ENCODE assay signal across 25 cellular contexts in the genomic region with DNA sequence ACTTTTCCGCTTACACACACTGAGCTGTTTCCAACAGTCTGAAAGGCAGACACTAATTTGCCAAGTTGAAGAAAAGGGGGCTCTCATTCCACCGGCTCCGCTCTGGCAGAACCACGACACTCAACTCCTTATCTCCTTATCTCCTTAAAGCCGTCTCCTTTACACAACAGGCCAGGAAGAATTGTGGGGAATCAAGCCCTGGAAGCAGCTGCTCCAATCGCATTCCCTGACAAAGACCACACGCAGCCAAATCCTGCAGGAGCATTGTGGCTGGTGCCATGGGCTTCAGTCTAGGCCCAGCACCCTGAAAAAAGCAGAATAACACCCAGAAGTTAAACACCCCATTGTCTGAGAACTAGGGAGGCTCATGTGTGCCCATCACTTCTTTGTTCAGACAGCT. TPM values are rescaled to one million over a fixed set of nuclear protein-coding genes. Genes with fewer than 3 reads are reported as not detected.
"Had no signal": no experiment of that assay in that cellular context is flagged by ENCODE, and none has a peak within 500 bp of the region (broad histone marks: within the 10 kb centered on the region; RNA-seq: fewer than 3 reads in every experiment).

No MANE protein-coding gene starts in this region.

- H3K9me3 Mint-ChIP-seq: activated CD4-positive, alpha-beta T cell treated with anti-CD3 and anti-CD28 coated beads, Interleukin-2, amount 10 ng/mL, durations not matched to agents 7 days and 5 days; activated CD8-positive, alpha-beta T cell treated with anti-CD3 and anti-CD28 coated beads for 36 hours; activated naive CD4-positive, alpha-beta T cell treated with anti-CD3 and anti-CD28 coated beads, Interleukin-2, amount 10 ng/mL, durations not matched to agents 7 days and 5 days; natural killer cell; stimulated activated effector memory CD8-positive, alpha-beta T cell treated with anti-CD3 and anti-CD28 coated beads, Interleukin-12 subunit alpha, Interleukin-12 subunit beta, amount 100 ng/mL, for 72 hours; stimulated activated naive CD8-positive, alpha-beta T cell treated with anti-CD3 and anti-CD28 coated beads, Interleukin-15, amount 100 ng/mL, for 72 hours had no signal

- H3K4me3 Mint-ChIP-seq: activated CD4-positive, alpha-beta T cell treated with anti-CD3 and anti-CD28 coated beads, Interleukin-2, amount 10 ng/mL, durations not matched to agents 7 days and 5 days; activated CD8-positive, alpha-beta memory T cell treated with anti-CD3 and anti-CD28 coated beads, Interleukin-2, amount 10 ng/mL, durations not matched to agents 7 days and 5 days; activated CD8-positive, alpha-beta T cell treated with anti-CD3 and anti-CD28 coated beads for 36 hours; activated naive CD4-positive, alpha-beta T cell treated with anti-CD3 and anti-CD28 coated beads, Interleukin-2, amount 10 ng/mL, durations not matched to agents 7 days and 5 days; natural killer cell; stimulated activated effector memory CD8-positive, alpha-beta T cell treated with anti-CD3 and anti-CD28 coated beads, Interleukin-12 subunit alpha, Interleukin-12 subunit beta, amount 100 ng/mL, for 72 hours; stimulated activated naive CD8-positive, alpha-beta T cell treated with anti-CD3 and anti-CD28 coated beads, Interleukin-15, amount 100 ng/mL, for 72 hours had no signal

- DNase-seq: activated CD4-positive, alpha-beta T cell treated with anti-CD3 and anti-CD28 coated beads, Interleukin-2, amount 10 ng/mL, durations not matched to agents 7 days and 5 days; activated CD8-positive, alpha-beta memory T cell treated with anti-CD3 and anti-CD28 coated beads, Interleukin-2, amount 10 ng/mL, durations not matched to agents 7 days and 5 days; activated CD8-positive, alpha-beta T cell treated with anti-CD3 and anti-CD28 coated beads for 36 hours; activated effector memory CD4-positive, alpha-beta T cell treated with anti-CD3 and anti-CD28 coated beads, Interleukin-2, amount 50 U/mL, for 16 hours; activated naive CD4-positive, alpha-beta T cell treated with anti-CD3 and anti-CD28 coated beads, Interleukin-2, amount 10 ng/mL, durations not matched to agents 7 days and 5 days; activated T-cell treated with anti-CD3 and anti-CD28 coated beads for 4 hours; amygdala; body of pancreas; central memory CD4-positive, alpha-beta T cell; dermis blood vessel endothelial cell; effector memory CD4-positive, alpha-beta T cell; foreskin melanocyte; left ventricle myocardium superior; mammary epithelial cell; midbrain; natural killer cell; pancreas; small intestine; stimulated activated CD4-positive, alpha-beta T cell treated with anti-CD3 and anti-CD28 coated beads, Interleukin-2, amount 100 ng/mL, for 24 hours; stimulated activated naive CD8-positive, alpha-beta T cell treated with anti-CD3 and anti-CD28 coated beads, Interleukin-15, amount 100 ng/mL, for 72 hours; tibial artery had no signal

- H3K27me3 ChIP-seq: body of pancreas, pancreas, tibial artery had no signal

- H3K36me3 ChIP-seq: pancreas, tibial artery had no signal

- FAIRE-seq: pancreas, small intestine had no signal

- H3K9me3 ChIP-seq: body of pancreas, pancreas, tibial artery had no signal

- H3K27me3 Mint-ChIP-seq: activated CD4-positive, alpha-beta T cell treated with anti-CD3 and anti-CD28 coated beads, Interleukin-2, amount 10 ng/mL, durations not matched to agents 7 days and 5 days; activated CD8-positive, alpha-beta memory T cell treated with anti-CD3 and anti-CD28 coated beads, Interleukin-2, amount 10 ng/mL, durations not matched to agents 7 days and 5 days; activated CD8-positive, alpha-beta T cell treated with anti-CD3 and anti-CD28 coated beads for 36 hours; activated naive CD4-positive, alpha-beta T cell treated with anti-CD3 and anti-CD28 coated beads, Interleukin-2, amount 10 ng/mL, durations not matched to agents 7 days and 5 days; stimulated activated naive CD8-positive, alpha-beta T cell treated with anti-CD3 and anti-CD28 coated beads, Interleukin-15, amount 100 ng/mL, for 72 hours had no signal

- H3K4me3 ChIP-seq: body of pancreas, pancreas, tibial artery had no signal

- H3K27ac Mint-ChIP-seq: activated CD4-positive, alpha-beta T cell treated with anti-CD3 and anti-CD28 coated beads, Interleukin-2, amount 10 ng/mL, durations not matched to agents 7 days and 5 days; activated CD8-positive, alpha-beta memory T cell treated with anti-CD3 and anti-CD28 coated beads, Interleukin-2, amount 10 ng/mL, durations not matched to agents 7 days and 5 days; activated CD8-positive, alpha-beta T cell treated with anti-CD3 and anti-CD28 coated beads for 36 hours; activated naive CD4-positive, alpha-beta T cell treated with anti-CD3 and anti-CD28 coated beads, Interleukin-2, amount 10 ng/mL, durations not matched to agents 7 days and 5 days; natural killer cell; stimulated activated effector memory CD8-positive, alpha-beta T cell treated with anti-CD3 and anti-CD28 coated beads, Interleukin-12 subunit alpha, Interleukin-12 subunit beta, amount 100 ng/mL, for 72 hours had no signal

- H3K36me3 Mint-ChIP-seq: activated CD8-positive, alpha-beta memory T cell treated with anti-CD3 and anti-CD28 coated beads, Interleukin-2, amount 10 ng/mL, durations not matched to agents 7 days and 5 days; activated naive CD4-positive, alpha-beta T cell treated with anti-CD3 and anti-CD28 coated beads, Interleukin-2, amount 10 ng/mL, durations not matched to agents 7 days and 5 days; natural killer cell; stimulated activated effector memory CD8-positive, alpha-beta T cell treated with anti-CD3 and anti-CD28 coated beads, Interleukin-12 subunit alpha, Interleukin-12 subunit beta, amount 100 ng/mL, for 72 hours had no signal

- H3K4me1 ChIP-seq: tibial artery had no signal

- H3K27ac ChIP-seq: pancreas, tibial artery had no signal

- H3K4me1 Mint-ChIP-seq: activated CD4-positive, alpha-beta T cell treated with anti-CD3 and anti-CD28 coated beads, Interleukin-2, amount 10 ng/mL, durations not matched to agents 7 days and 5 days; activated CD8-positive, alpha-beta memory T cell treated with anti-CD3 and anti-CD28 coated beads, Interleukin-2, amount 10 ng/mL, durations not matched to agents 7 days and 5 days; activated naive CD4-positive, alpha-beta T cell treated with anti-CD3 and anti-CD28 coated beads, Interleukin-2, amount 10 ng/mL, durations not matched to agents 7 days and 5 days; natural killer cell; stimulated activated effector memory CD8-positive, alpha-beta T cell treated with anti-CD3 and anti-CD28 coated beads, Interleukin-12 subunit alpha, Interleukin-12 subunit beta, amount 100 ng/mL, for 72 hours; stimulated activated naive CD8-positive, alpha-beta T cell treated with anti-CD3 and anti-CD28 coated beads, Interleukin-15, amount 100 ng/mL, for 72 hours had no signal

RNA-seq across cellular contexts. Expression of a gene that starts 24.1 kb away (rescaled TPM):
- total RNA-seq: sciatic nerve had no signal

RNA-seq across cellular contexts. Expression of a gene that starts 53.4 kb away (rescaled TPM):
- total RNA-seq: activated CD4-positive, alpha-beta T cell treated with anti-CD3 and anti-CD28 coated beads, Interleukin-2, amount 10 ng/mL, durations not matched to agents 7 days and 5 days; activated CD8-positive, alpha-beta memory T cell treated with anti-CD3 and anti-CD28 coated beads, Interleukin-2, amount 10 ng/mL, durations not matched to agents 7 days and 5 days; activated CD8-positive, alpha-beta T cell treated with anti-CD3 and anti-CD28 coated beads for 36 hours; body of pancreas; left ventricle myocardium superior; mammary epithelial cell; natural killer cell; pancreas; sciatic nerve; T-helper 2 cell treated with Interferon-gamma antibody and Interleukin-4, amounts not matched to agents 100 ng/mL and 5 ng/mL, for 36 hours; ureter had no signal
- polyA plus RNA-seq: mammary epithelial cell, pancreas, small intestine had no signal
